Comparison of ENCODE assay signal across 24 cellular contexts in the genomic region with DNA sequence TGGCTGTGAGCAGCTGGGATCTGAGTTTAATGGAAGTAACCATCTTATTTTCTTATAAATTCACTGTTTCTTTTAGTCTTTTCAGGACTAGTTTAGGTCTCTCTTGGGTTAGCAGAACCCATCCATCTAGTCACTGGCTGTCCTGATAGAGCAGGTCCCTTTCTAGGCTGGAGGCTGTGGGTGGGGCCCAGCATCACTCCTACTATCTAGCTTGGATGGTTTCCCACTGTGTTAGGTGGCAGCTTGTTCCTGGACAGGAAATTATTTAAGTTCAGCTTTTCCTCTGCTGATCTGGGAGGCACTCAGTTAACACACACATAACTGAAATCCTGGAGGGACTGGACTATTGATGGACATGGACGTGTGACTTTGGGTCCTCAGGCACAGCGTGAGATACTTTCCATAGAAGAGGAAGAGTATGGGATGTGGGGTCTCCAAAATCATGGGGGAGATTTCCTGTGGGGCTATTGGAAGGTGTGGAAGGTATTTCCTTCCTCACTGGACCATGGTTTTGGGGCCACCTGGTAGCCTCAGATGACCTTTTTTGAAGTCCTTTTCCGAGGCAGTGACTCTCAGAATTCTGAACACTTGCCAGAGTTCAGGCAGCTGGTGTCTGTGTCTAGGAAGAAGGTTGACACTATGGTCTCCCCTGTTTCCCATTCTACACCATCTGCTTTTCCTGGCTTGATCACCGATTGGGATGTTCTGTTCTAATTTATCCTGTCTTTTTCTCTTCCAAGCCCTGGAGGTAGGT. TPM values are rescaled to one million over a fixed set of nuclear protein-coding genes. Genes with fewer than 3 reads are reported as not detected.
DNase-seq lines count a peak whose midpoint lies in the region; ATAC-seq, FAIRE-seq and TF ChIP-seq lines count a peak whose summit lies in the region.
"Had no signal": no experiment of that assay in that cellular context is flagged by ENCODE, and none has a peak within 500 bp of the region (broad histone marks: within the 10 kb centered on the region; RNA-seq: fewer than 3 reads in every experiment).

No MANE protein-coding gene starts in this region.

- H3K4me3 ChIP-seq in keratinocyte (ENCODE audit: control insufficient read depth in 2 of 3, extremely low read depth in 1 of 3, insufficient read depth in 2 of 3, low read depth in 1 of 3, low read length in 3 of 3) (no peak overlapping the region), upper lobe of right lung (no peak overlapping the region)
- H3K4me3 ChIP-seq: skin epidermis, tibial nerve had no signal

- H2AFZ ChIP-seq in keratinocyte (ENCODE audit: control insufficient read depth, low read length) = no peak overlapping the region

- no peak overlapping the region for H3K4me3 Mint-ChIP-seq in progenitor cell of endocrine pancreas (ENCODE audit: low read depth)
- H3K4me3 Mint-ChIP-seq: activated CD4-positive, alpha-beta T cell treated with anti-CD3 and anti-CD28 coated beads, Interleukin-2, amount 10 ng/mL, durations not matched to agents 7 days and 5 days; activated naive CD8-positive, alpha-beta T cell; IgD-negative memory B cell had no signal

- dilution Hi-C loops in keratinocyte (cut with MboI; ENCODE audit: extremely low pct_ligation_motif_present, low sequenced_read_pairs) = no loop called here

- no peaks in the 10 kb centered on the region for H3K9me3 ChIP-seq in keratinocyte (ENCODE audit: control insufficient read depth, low read depth, low read length)
- no peaks in the 10 kb centered on the region for H3K9me3 ChIP-seq in upper lobe of right lung
- H3K9me3 ChIP-seq: tibial nerve had no signal

- H3K9me1 ChIP-seq in keratinocyte (ENCODE audit: control insufficient read depth, extremely low read depth, insufficient read depth, low read length) = no peaks in the 10 kb centered on the region

- peak overlapping the region; percentile 49 for H3K4me2 ChIP-seq in keratinocyte (ENCODE audit: control insufficient read depth, extremely low read depth, insufficient read depth, low read depth, low read length)

- H3K4me1 ChIP-seq in keratinocyte (ENCODE audit: control insufficient read depth, extremely low read depth, insufficient read depth, low read length) (peaks cover 23% of the 10 kb centered on the region), upper lobe of right lung (peaks cover 10% of the 10 kb centered on the region)

- peak; percentile 30 for DNase-seq in activated effector memory CD4-positive, alpha-beta T cell treated with anti-CD3 and anti-CD28 coated beads, Interleukin-2, amount 50 U/mL, for 16 hours
- DNase-seq in activated effector memory CD4-positive, alpha-beta T cell treated with Interleukin-2 at 50 U/mL for 16 hours = no peak
- DNase-seq in cerebellar cortex (ENCODE audit: low spot score) = peak; percentile 95
- no peak for DNase-seq in keratinocyte (ENCODE audit: low read depth, low spot score)
- no peak for DNase-seq in upper lobe of right lung
- no peak for DNase-seq in nucleus accumbens (lab: John Stamatoyannopoulos, UW)
- DNase-seq in progenitor cell of endocrine pancreas (ENCODE audit: low spot score, unreplicated experiment) = no peak
- DNase-seq: 8988T; activated CD4-positive, alpha-beta T cell treated with anti-CD3 and anti-CD28 coated beads, Interleukin-2, amount 10 ng/mL, durations not matched to agents 7 days and 5 days; activated T-cell treated with anti-CD3 and anti-CD28 coated beads, Interleukin-2, amount 50 U/mL, for 1 hour; brain microvascular endothelial cell; H7; NCI-H774; stimulated activated CD4-positive, alpha-beta T cell treated with anti-CD3 and anti-CD28 coated beads, Interleukin-4, amount 100 ng/mL, for 4 hours; stimulated activated CD8-positive, alpha-beta memory T cell treated with anti-CD3 and anti-CD28 coated beads, Interleukin-4, amount 100 ng/mL, for 48 hours had no signal

- no peaks in the 10 kb centered on the region for H3K79me2 ChIP-seq in keratinocyte (ENCODE audit: control insufficient read depth, insufficient read depth, low read length)

- H3K27ac ChIP-seq in keratinocyte (ENCODE audit: control insufficient read depth, insufficient read depth, low read length) (no peak overlapping the region), upper lobe of right lung (no peak overlapping the region)
- H3K27ac ChIP-seq: brain microvascular endothelial cell, C4-2B had no signal

- no peaks in the 10 kb centered on the region for H4K20me1 ChIP-seq in keratinocyte (ENCODE audit: control insufficient read depth, extremely low read depth, insufficient read depth, low read length)

- no peaks in the 10 kb centered on the region for H3K27me3 ChIP-seq in keratinocyte (ENCODE audit: control insufficient read depth, extremely low read depth, insufficient read depth, low read length)
- H3K27me3 ChIP-seq in upper lobe of right lung = no peaks in the 10 kb centered on the region
- H3K27me3 ChIP-seq: brain microvascular endothelial cell, tibial nerve had no signal

- peak; percentile 77 for FAIRE-seq in keratinocyte (lab: Jason Lieb, UNC)
- FAIRE-seq: islet of Langerhans, RCC 7860, TTC549 had no signal

- H3K9ac ChIP-seq in keratinocyte (ENCODE audit: control insufficient read depth, extremely low read depth, insufficient read depth, low read length) = no peak overlapping the region

- no peak overlapping the region for H3K27ac Mint-ChIP-seq in progenitor cell of endocrine pancreas
- H3K27ac Mint-ChIP-seq: activated CD4-positive, alpha-beta T cell treated with anti-CD3 and anti-CD28 coated beads, Interleukin-2, amount 10 ng/mL, durations not matched to agents 7 days and 5 days; activated naive CD8-positive, alpha-beta T cell; IgD-negative memory B cell had no signal

- H3K36me3 Mint-ChIP-seq in progenitor cell of endocrine pancreas (ENCODE audit: insufficient read depth) = no peaks in the 10 kb centered on the region
- H3K36me3 Mint-ChIP-seq: activated naive CD8-positive, alpha-beta T cell; IgD-negative memory B cell had no signal

- H3K36me3 ChIP-seq in keratinocyte (ENCODE audit: control insufficient read depth in 2 of 2, extremely low read depth in 1 of 2, insufficient read depth in 2 of 2, low read length in 2 of 2) (no peaks in the 10 kb centered on the region), upper lobe of right lung (no peaks in the 10 kb centered on the region)
- H3K36me3 ChIP-seq: brain microvascular endothelial cell, tibial nerve had no signal

- intact Hi-C loops in upper lobe of right lung (cut with DNase I) = no loop called here

- TF ChIP-seq CTCF in keratinocyte (optimal IDR thresholded peaks at IDR 0.05 in 1 of 3, IDR thresholded peaks at IDR 0.05 in 1 of 3, conservative IDR thresholded peaks at IDR 0.05 in 1 of 3; ENCODE audit: extremely low read depth in 1 of 3, insufficient read depth in 2 of 3, low read length in 3 of 3) (no peak), upper lobe of right lung (IDR thresholded peaks at IDR 0.05) (no peak), progenitor cell of endocrine pancreas (IDR thresholded peaks at IDR 0.05; ENCODE audit: unreplicated experiment) (no peak)

- ATAC-seq in upper lobe of right lung (peak; percentile 50), GM19023 (IDR thresholded peaks at IDR 0.05; ENCODE audit: unreplicated experiment) (no peak)

- peaks cover 17% of the 10 kb centered on the region for H3K4me1 Mint-ChIP-seq in progenitor cell of endocrine pancreas (ENCODE audit: low read depth)
- H3K4me1 Mint-ChIP-seq: IgD-negative memory B cell had no signal

- H3K9me3 Mint-ChIP-seq in progenitor cell of endocrine pancreas (ENCODE audit: low read depth) = no peaks in the 10 kb centered on the region
- H3K9me3 Mint-ChIP-seq: activated CD4-positive, alpha-beta T cell treated with anti-CD3 and anti-CD28 coated beads, Interleukin-2, amount 10 ng/mL, durations not matched to agents 7 days and 5 days; IgD-negative memory B cell had no signal

- peaks cover 72% of the 10 kb centered on the region for H3K27me3 Mint-ChIP-seq in progenitor cell of endocrine pancreas

RNA-seq across cellular contexts. Expression of a gene that starts 11.4 kb away (rescaled TPM):
- 71.0 to 89.1 TPM (median 73.2 TPM) in 3 replicates for polyA plus RNA-seq in keratinocyte
- polyA plus RNA-seq in keratinocyte (2011; ENCODE audit: low read depth) = 19.7 TPM
- polyA plus RNA-seq in keratinocyte (2011; cell fraction: cytosol; rRNA removed) = 49.2 and 65.2 TPM in 2 replicates
- polyA plus RNA-seq in keratinocyte (2011; cell fraction: nucleus; rRNA removed) = 171 and 186 TPM in 2 replicates
- polyA plus RNA-seq in keratinocyte (2012; ENCODE audit: low replicate concordance) = 36.9 and 94.1 TPM in 2 replicates
- polyA minus RNA-seq in keratinocyte = 96.2 to 104 TPM (median 102 TPM) in 3 replicates
- polyA minus RNA-seq in keratinocyte (2011; cell fraction: cytosol; rRNA and poly(A)+ RNA removed) = 107 TPM
- polyA minus RNA-seq in keratinocyte (2011; cell fraction: nucleus; rRNA and poly(A)+ RNA removed) = 103 and 143 TPM in 2 replicates
- total RNA-seq in upper lobe of right lung = 34.5 TPM
- total RNA-seq in progenitor cell of endocrine pancreas = 76.0 and 81.0 TPM in 2 replicates

Comparison
In these comparisons a context has a peak if more than half of its experiments do, and no peak if none do; other contexts are left out.
1. DNase-seq: peak in activated effector memory CD4-positive, alpha-beta T cell treated with anti-CD3 and anti-CD28 coated beads, Interleukin-2, amount 50 U/mL, for 16 hours (single experiment) and cerebellar cortex (single experiment); none in activated effector memory CD4-positive, alpha-beta T cell treated with Interleukin-2 at 50 U/mL for 16 hours (single experiment), keratinocyte (single experiment), upper lobe of right lung (single experiment), nucleus accumbens (0 of 56) and progenitor cell of endocrine pancreas (single experiment).